Comparison of ENCODE assay signal across 8 cellular contexts in the genomic region with DNA sequence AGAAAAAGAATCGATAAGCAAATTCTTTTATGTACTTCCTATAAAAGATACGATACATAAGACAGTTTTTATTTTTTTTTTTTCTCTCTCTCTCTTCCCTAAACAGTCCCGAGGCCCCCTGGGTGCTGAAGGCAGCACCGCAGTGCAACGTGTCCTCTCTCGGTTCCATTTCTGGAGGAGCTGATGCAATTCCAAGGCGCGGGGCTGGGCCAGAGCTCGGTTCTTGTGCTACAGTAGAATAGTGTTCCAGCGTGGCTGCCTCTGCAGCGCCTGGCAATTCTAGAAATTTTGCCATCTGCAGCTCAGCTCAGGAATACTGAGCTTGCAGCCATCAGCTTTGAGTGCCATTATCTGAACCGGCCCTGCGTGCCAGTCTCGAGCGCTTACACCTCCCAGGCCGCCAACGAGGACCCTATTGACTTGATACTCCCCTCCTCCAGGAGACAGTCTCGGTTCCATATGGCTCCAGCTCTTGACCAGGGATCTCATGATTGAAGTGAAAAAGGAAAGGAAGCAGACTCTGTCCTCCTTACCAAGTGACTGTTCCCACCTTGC. TPM values are rescaled to one million over a fixed set of nuclear protein-coding genes. Genes with fewer than 3 reads are reported as not detected.
DNase-seq lines count a peak whose midpoint lies in the region; ATAC-seq and TF ChIP-seq lines count a peak whose summit lies in the region.

No MANE protein-coding gene starts in this region.

- no peaks in the 10 kb centered on the region for H3K9me3 ChIP-seq in CD4-positive, CD25-positive, alpha-beta regulatory T cell (ENCODE audit: control insufficient read depth in 2 of 2, low read length in 2 of 2)
- H3K9me3 ChIP-seq in OCI-LY7 (ENCODE audit: low read length) = no peaks in the 10 kb centered on the region

- peaks cover 6% of the 10 kb centered on the region for H3K4me1 ChIP-seq in CD4-positive, CD25-positive, alpha-beta regulatory T cell (ENCODE audit: control insufficient read depth, insufficient read depth, low read length, poor library complexity, severe bottlenecking)
- H3K4me1 ChIP-seq in OCI-LY7 (ENCODE audit: insufficient read depth, low read length, poor library complexity, severe bottlenecking) = peaks cover 4% of the 10 kb centered on the region

- BruUV-seq in OCI-LY7 (replicated peaks; lab: Mats Ljungman, UMichigan) = no TSS peak

- no peak for TF ChIP-seq CTCF in OCI-LY7 (conservative IDR thresholded peaks at IDR 0.05; ENCODE audit: low read length)

- H3K36me3 ChIP-seq in CD4-positive, CD25-positive, alpha-beta regulatory T cell (ENCODE audit: control insufficient read depth, insufficient read depth, low read length) = no peaks in the 10 kb centered on the region
- H3K36me3 ChIP-seq in OCI-LY7 (ENCODE audit: insufficient read depth, low read length) = no peaks in the 10 kb centered on the region

- H3K4me1 Mint-ChIP-seq in CD4-positive, CD25-positive, alpha-beta regulatory T cell = peaks cover 0 to 13% (median 8%) of the 10 kb centered on the region in 4 donors
- peaks cover 7% of the 10 kb centered on the region for H3K4me1 Mint-ChIP-seq in stimulated activated effector memory CD8-positive, alpha-beta T cell treated with anti-CD3 and anti-CD28 coated beads, Interleukin-12 subunit alpha, Interleukin-12 subunit beta, amount 100 ng/mL, for 72 hours

- no peak overlapping the region for H3K27ac Mint-ChIP-seq in CD4-positive, CD25-positive, alpha-beta regulatory T cell
- no peak overlapping the region for H3K27ac Mint-ChIP-seq in stimulated activated effector memory CD8-positive, alpha-beta T cell treated with anti-CD3 and anti-CD28 coated beads, Interleukin-12 subunit alpha, Interleukin-12 subunit beta, amount 100 ng/mL, for 72 hours

- POLR2A ChIA-PET in OCI-LY7 (lab: Charles Lee) = interaction anchor here (0.6 kb wide), 1 partner anchor 759 kb away, joined by 3 read pairs; no protein-coding TSS in a partner anchor

- peaks cover 27% of the 10 kb centered on the region for H3K27me3 ChIP-seq in CD4-positive, CD25-positive, alpha-beta regulatory T cell (ENCODE audit: control insufficient read depth, insufficient read depth, low read length)

- no peaks in the 10 kb centered on the region for H3K9me2 ChIP-seq in OCI-LY7 (ENCODE audit: insufficient read depth, low read length)

- peak overlapping the region; percentile 42; the same call in 1 of the 2 replicates for H2AFZ ChIP-seq in OCI-LY7 (ENCODE audit: low read length)

- H3K27me3 Mint-ChIP-seq in CD4-positive, CD25-positive, alpha-beta regulatory T cell = peaks cover 65% of the 10 kb centered on the region

- ATAC-seq in CD4-positive, CD25-positive, alpha-beta regulatory T cell (ENCODE audit: low read depth in 2 of 2) = no peak
- no peak for ATAC-seq in stimulated activated effector memory CD8-positive, alpha-beta T cell treated with anti-CD3 and anti-CD28 coated beads, Interleukin-12 subunit alpha, Interleukin-12 subunit beta, amount 100 ng/mL, for 72 hours
- ATAC-seq in GM21825 (IDR thresholded peaks at IDR 0.05; ENCODE audit: unreplicated experiment) = no peak

- H3K9me3 Mint-ChIP-seq in CD4-positive, CD25-positive, alpha-beta regulatory T cell = peaks cover 0 to 5% (median 2%) of the 10 kb centered on the region in 7 donors
- H3K9me3 Mint-ChIP-seq in stimulated activated effector memory CD8-positive, alpha-beta T cell treated with anti-CD3 and anti-CD28 coated beads, Interleukin-12 subunit alpha, Interleukin-12 subunit beta, amount 100 ng/mL, for 72 hours = peaks cover 3% of the 10 kb centered on the region

- no peaks in the 10 kb centered on the region for H3K79me2 ChIP-seq in OCI-LY7 (ENCODE audit: insufficient read depth, low read depth, low read length)

- no peaks in the 10 kb centered on the region for H4K20me1 ChIP-seq in OCI-LY7 (ENCODE audit: insufficient read depth, low read length)

- H3K4me3 Mint-ChIP-seq in CD4-positive, CD25-positive, alpha-beta regulatory T cell = peak overlapping the region; percentile 27 to 74 (median 58)
- peak overlapping the region; percentile 60 for H3K4me3 Mint-ChIP-seq in stimulated activated effector memory CD8-positive, alpha-beta T cell treated with anti-CD3 and anti-CD28 coated beads, Interleukin-12 subunit alpha, Interleukin-12 subunit beta, amount 100 ng/mL, for 72 hours

- H3K4me3 ChIP-seq in CD4-positive, CD25-positive, alpha-beta regulatory T cell (ENCODE audit: low read depth, low read length) = no peak overlapping the region
- peak overlapping the region; percentile 17 for H3K4me3 ChIP-seq in OCI-LY7 (ENCODE audit: low read depth, low read length, poor library complexity, severe bottlenecking)

- DNase-seq in CD4-positive, CD25-positive, alpha-beta regulatory T cell = no peak
- peak; percentile 25 for DNase-seq in H4 (ENCODE audit: low spot score)
- no peak for DNase-seq in OCI-LY7 (ENCODE audit: low spot score)
- peak; percentile 50 for DNase-seq in cerebellum (ENCODE audit: low spot score)
- DNase-seq in kidney tubule cell (ENCODE audit: low spot score) = peak; percentile 13
- DNase-seq in stimulated activated effector memory CD8-positive, alpha-beta T cell treated with anti-CD3 and anti-CD28 coated beads, Interleukin-12 subunit alpha, Interleukin-12 subunit beta, amount 100 ng/mL, for 72 hours (ENCODE audit: low spot score in 2 of 2) = no peak
- DNase-seq in NCI-H1105 treated with DMSO at 0.1 percent for 48 hours (lab: John Stamatoyannopoulos, UW) = no peak

- intact Hi-C loops in OCI-LY7 (cut with micrococcal nuclease; ENCODE audit: unreplicated experiment) = no loop called here

- no peak overlapping the region for H3K27ac ChIP-seq in CD4-positive, CD25-positive, alpha-beta regulatory T cell (ENCODE audit: insufficient read depth, low read length, poor library complexity, severe bottlenecking)
- H3K27ac ChIP-seq in OCI-LY7 (ENCODE audit: low read depth, low read length, poor library complexity, severe bottlenecking) = no peak overlapping the region

- CTCF ChIA-PET in OCI-LY7 (lab: Charles Lee; ENCODE audit: unreplicated experiment) = no interaction called here

- no peaks in the 10 kb centered on the region for H3K36me3 Mint-ChIP-seq in CD4-positive, CD25-positive, alpha-beta regulatory T cell
- H3K36me3 Mint-ChIP-seq in stimulated activated effector memory CD8-positive, alpha-beta T cell treated with anti-CD3 and anti-CD28 coated beads, Interleukin-12 subunit alpha, Interleukin-12 subunit beta, amount 100 ng/mL, for 72 hours = no peaks in the 10 kb centered on the region

- H3K4me2 ChIP-seq in OCI-LY7 (ENCODE audit: low read length) = peak overlapping the region; percentile 8; the same call in 1 of the 2 replicates

RNA-seq across cellular contexts. Expression of a gene that starts 0.6 kb away (rescaled TPM):
- not detected for total RNA-seq in CD4-positive, CD25-positive, alpha-beta regulatory T cell
- polyA plus RNA-seq in CD4-positive, CD25-positive, alpha-beta regulatory T cell = not detected
- total RNA-seq in H4 (2014; rRNA removed; shearing (Covaris generic)) = 2.6 and 9.6 TPM in 2 replicates
- 0.08 TPM in 1 of 2 replicates, not detected in the other for total RNA-seq in OCI-LY7 (2014; rRNA removed; shearing (Covaris generic))
- total RNA-seq in OCI-LY7 (2022) = 0.25 and 0.31 TPM in 2 replicates
- 7.0 TPM for total RNA-seq in cerebellum

RNA-seq across cellular contexts. Expression of a gene that starts 23.9 kb away (rescaled TPM):
- total RNA-seq in CD4-positive, CD25-positive, alpha-beta regulatory T cell = 41.2 TPM
- polyA plus RNA-seq in CD4-positive, CD25-positive, alpha-beta regulatory T cell = 10 to 100 TPM; 24.0 to 33.1 (median 27.7) TPM
- total RNA-seq in H4 (2014; rRNA removed; shearing (Covaris generic)) = 27.8 and 35.8 TPM in 2 replicates
- 54.8 and 63.6 TPM in 2 replicates for total RNA-seq in OCI-LY7 (2014; rRNA removed; shearing (Covaris generic))
- total RNA-seq in OCI-LY7 (2022) = 68.5 and 71.8 TPM in 2 replicates
- 91.3 TPM for total RNA-seq in cerebellum

Comparison
In these comparisons a context has a peak if more than half of its experiments do, and no peak if none do; other contexts are left out.
1. DNase-seq: peak in H4 (single experiment), cerebellum (single experiment) and kidney tubule cell (single experiment); none in CD4-positive, CD25-positive, alpha-beta regulatory T cell (0 of 3), OCI-LY7 (single experiment), stimulated activated effector memory CD8-positive, alpha-beta T cell treated with anti-CD3 and anti-CD28 coated beads, Interleukin-12 subunit alpha, Interleukin-12 subunit beta, amount 100 ng/mL, for 72 hours (0 of 2) and NCI-H1105 treated with DMSO at 0.1 percent for 48 hours (single experiment).